8 cellular contexts compared by ENCODE assay signal in genomic region chr9:36401179-36401740, GRCh38. TPM values are rescaled to one million over a fixed set of nuclear protein-coding genes. Genes with fewer than 3 reads are reported as not detected.
DNase-seq lines count a peak whose midpoint lies in the region; ATAC-seq and TF ChIP-seq lines count a peak whose summit lies in the region.

No MANE protein-coding gene starts in this region.

- H3K4me2 ChIP-seq in GM23248 (ENCODE audit: unreplicated experiment) (peak overlapping the region; percentile 99), SU-DHL-6 (ENCODE audit: low read depth, low read length, poor library complexity, severe bottlenecking) (peak overlapping the region; percentile 98)

- 0% methylated on average over 10 to 26 of the region's 32 CpGs for WGBS in GM23248 (ENCODE audit: low coverage in 1 of 2, low lambda C conversion rate in 2 of 2, missing lambda C conversion rate in 2 of 2), 2 experiments
- WGBS in ectodermal cell, 2 experiments: 2 to 4% methylated on average over 30 to 31 of the region's 32 CpGs
- 1 to 2% methylated on average over 19 to 32 of the region's 32 CpGs for WGBS in lung, 2 donors

- H3K27me3 Mint-ChIP-seq in activated T-cell treated with anti-CD3 and anti-CD28 coated beads, Interleukin-2, amount 50 U/mL, for 4 hours (ENCODE audit: low read depth): no peaks in the 10 kb centered on the region
- H3K27me3 Mint-ChIP-seq in IgD-negative memory B cell: no peaks in the 10 kb centered on the region

- H3K36me3 ChIP-seq in GM23248 (ENCODE audit: low read depth): no peaks in the 10 kb centered on the region
- peaks cover 12% of the 10 kb centered on the region; the same call in 1 of the 2 replicates for H3K36me3 ChIP-seq in SU-DHL-6 (ENCODE audit: low read length)
- no peaks in the 10 kb centered on the region for H3K36me3 ChIP-seq in ectodermal cell (ENCODE audit: control insufficient read depth, insufficient read depth, low read length)
- no peaks in the 10 kb centered on the region for H3K36me3 ChIP-seq in lung (ENCODE audit: control insufficient read depth in 2 of 2, insufficient read depth in 2 of 2, low read length in 2 of 2)

- no peaks in the 10 kb centered on the region for H4K20me1 ChIP-seq in GM23248 (ENCODE audit: insufficient read depth)
- no peaks in the 10 kb centered on the region for H4K20me1 ChIP-seq in SU-DHL-6 (ENCODE audit: low read depth, low read length)

- H3K9me3 Mint-ChIP-seq in activated T-cell treated with anti-CD3 and anti-CD28 coated beads, Interleukin-2, amount 50 U/mL, for 4 hours: no peaks in the 10 kb centered on the region
- no peaks in the 10 kb centered on the region for H3K9me3 Mint-ChIP-seq in IgD-negative memory B cell

- no peak for DNase-seq in activated T-cell treated with anti-CD3 and anti-CD28 coated beads, Interleukin-2, amount 50 U/mL, for 4 hours
- no peak for DNase-seq in activated T-cell treated with anti-CD3 and anti-CD28 coated beads for 4 hours
- DNase-seq in GM23248: peak; percentile 90
- DNase-seq in lung (ENCODE audit: low spot score): no peak

- H3K4me3 ChIP-seq in GM23248 (peak overlapping the region; percentile 84), SU-DHL-6 (ENCODE audit: insufficient read depth, low read length, poor library complexity, severe bottlenecking) (peak overlapping the region; percentile 71), ectodermal cell (ENCODE audit: insufficient read depth, low read depth, low read length) (peak overlapping the region; percentile 74), lung (peak overlapping the region; percentile 96)

- no peaks in the 10 kb centered on the region for H3K27me3 ChIP-seq in GM23248 (replicated peaks; ENCODE audit: insufficient read depth)
- H3K27me3 ChIP-seq in SU-DHL-6 (ENCODE audit: low read length): no peaks in the 10 kb centered on the region
- no peaks in the 10 kb centered on the region for H3K27me3 ChIP-seq in ectodermal cell (ENCODE audit: control insufficient read depth, insufficient read depth, low read length, poor library complexity, severe bottlenecking)
- no peaks in the 10 kb centered on the region for H3K27me3 ChIP-seq in lung (ENCODE audit: control insufficient read depth, insufficient read depth)

- peaks cover 31% of the 10 kb centered on the region for H3K4me1 ChIP-seq in GM23248 (ENCODE audit: insufficient read depth)
- H3K4me1 ChIP-seq in ectodermal cell (ENCODE audit: control insufficient read depth, insufficient read depth, low read length): peaks cover 8% of the 10 kb centered on the region
- peaks cover 3 to 9% of the 10 kb centered on the region in 2 donors for H3K4me1 ChIP-seq in lung (ENCODE audit: control insufficient read depth in 2 of 2, insufficient read depth in 2 of 2, low read length in 2 of 2)

- ATAC-seq in activated T-cell treated with anti-CD3 and anti-CD28 coated beads, Interleukin-2, amount 50 U/mL, for 4 hours: peak; percentile 77 to 79
- ATAC-seq in lung (ENCODE audit: insufficient read depth, low FRiP score): peak; percentile 84

- H3K79me2 ChIP-seq in GM23248 (ENCODE audit: insufficient read depth) (peaks cover 89% of the 10 kb centered on the region), SU-DHL-6 (ENCODE audit: insufficient read depth, low read length) (peaks cover 48% of the 10 kb centered on the region)

- H3K27ac ChIP-seq in GM23248: peak overlapping the region; percentile 69
- H3K27ac ChIP-seq in SU-DHL-6 (ENCODE audit: low read depth, low read length): peak overlapping the region; percentile 89
- H3K27ac ChIP-seq in ectodermal cell (ENCODE audit: insufficient read depth, low read depth, low read length, poor library complexity, severe bottlenecking): peak overlapping the region; percentile 98
- H3K27ac ChIP-seq in lung (ENCODE audit: low read depth in 1 of 2, low read length in 1 of 2): peak overlapping the region; percentile 87 to 93
- H3K27ac ChIP-seq in temporal lobe (ENCODE audit: low read depth, low read length): peak overlapping the region; percentile 85

- H2AFZ ChIP-seq in GM23248 (peak overlapping the region; percentile 90), SU-DHL-6 (ENCODE audit: low read depth, low read length, severe bottlenecking) (peak overlapping the region; percentile 75)

- peaks cover 6% of the 10 kb centered on the region for H3K36me3 Mint-ChIP-seq in activated T-cell treated with anti-CD3 and anti-CD28 coated beads, Interleukin-2, amount 50 U/mL, for 4 hours (ENCODE audit: insufficient read depth)
- H3K36me3 Mint-ChIP-seq in IgD-negative memory B cell: no peaks in the 10 kb centered on the region

- in situ Hi-C loops in GM23248 (cut with MboI): loop anchor here (10.0 kb wide), 1 partner anchor 154 kb away; no protein-coding TSS in a partner anchor

- peak overlapping the region; percentile 92 for H3K4me3 Mint-ChIP-seq in activated T-cell treated with anti-CD3 and anti-CD28 coated beads, Interleukin-2, amount 50 U/mL, for 4 hours
- H3K4me3 Mint-ChIP-seq in IgD-negative memory B cell: peak overlapping the region; percentile 95 to 98 (median 96)

- no peaks in the 10 kb centered on the region for H3K9me2 ChIP-seq in GM23248 (ENCODE audit: insufficient read depth)
- no peaks in the 10 kb centered on the region for H3K9me2 ChIP-seq in SU-DHL-6 (replicated peaks; ENCODE audit: insufficient read depth, low read length)

- TF ChIP-seq CTCF in SU-DHL-6 (IDR thresholded peaks at IDR 0.05; ENCODE audit: insufficient read depth, low read length, poor library complexity, severe bottlenecking) (no peak), lung (IDR thresholded peaks at IDR 0.05; ENCODE audit: control extremely low read depth, extremely low read depth) (no peak)

- peak overlapping the region; percentile 81 for H3K9ac ChIP-seq in GM23248
- peak overlapping the region; percentile 84 for H3K9ac ChIP-seq in SU-DHL-6 (ENCODE audit: low read length)

- H3K9me3 ChIP-seq in GM23248 (ENCODE audit: low read depth): no peaks in the 10 kb centered on the region
- H3K9me3 ChIP-seq in SU-DHL-6 (ENCODE audit: insufficient read depth, low read length): no peaks in the 10 kb centered on the region
- no peaks in the 10 kb centered on the region for H3K9me3 ChIP-seq in ectodermal cell (ENCODE audit: control insufficient read depth, low read length)
- no peaks in the 10 kb centered on the region for H3K9me3 ChIP-seq in lung (ENCODE audit: control insufficient read depth in 2 of 2, insufficient read depth in 1 of 2, low read length in 1 of 2)

- H3F3A ChIP-seq in GM23248 (ENCODE audit: insufficient read depth) (peaks cover 24% of the 10 kb centered on the region), SU-DHL-6 (ENCODE audit: insufficient read depth) (peaks cover 29% of the 10 kb centered on the region)

- H3K27ac Mint-ChIP-seq in IgD-negative memory B cell: peak overlapping the region; percentile 92 to 99 (median 96)

- H3K4me1 Mint-ChIP-seq in activated T-cell treated with anti-CD3 and anti-CD28 coated beads, Interleukin-2, amount 50 U/mL, for 4 hours (ENCODE audit: low read depth): peaks cover 33% of the 10 kb centered on the region
- peaks cover 24 to 29% (median 27%) of the 10 kb centered on the region in 3 donors for H3K4me1 Mint-ChIP-seq in IgD-negative memory B cell

RNA-seq across cellular contexts. Expression of gene RNF38, which starts 1.2 kb away (rescaled TPM):
- total RNA-seq in activated T-cell treated with anti-CD3 and anti-CD28 coated beads, Interleukin-2, amount 50 U/mL, for 4 hours: 10 to 100 TPM; 29.8 to 32.0 (median 31.7) TPM
- 10.7 and 16.5 TPM in 2 replicates for total RNA-seq in GM23248 (2014; rRNA removed; shearing (Covaris generic))
- polyA plus RNA-seq in GM23248 (2016; fragmentation: Nextera tagmentation; extraction: Ambion mirVana) (6.2 and 6.7 TPM in 2 replicates), IgD-negative memory B cell (18.5 TPM), lung (10 to 100 TPM in 1 of 2 donors, 1 to 10 TPM in 1; 7.6 to 14.2 TPM)
- 45.6 TPM for polyA plus RNA-seq in ectodermal cell (2013, experiment 1 of 4)
- polyA plus RNA-seq in ectodermal cell (2013, experiment 2 of 4): 48.8 TPM
- 38.6 TPM for polyA plus RNA-seq in ectodermal cell (2013, experiment 3 of 4)
- polyA plus RNA-seq in ectodermal cell (2013, experiment 4 of 4): 46.1 TPM
- total RNA-seq in lung (10 to 100 TPM; 36.9 to 41.0 TPM), temporal lobe (49.7 TPM)
